Comparison of ENCODE assay signal across 8 cellular contexts in genomic region chr5:103119067-103119764, GRCh38. TPM values are rescaled to one million over a fixed set of nuclear protein-coding genes. Genes with fewer than 3 reads are reported as not detected.
DNase-seq lines count a peak whose midpoint lies in the region; FAIRE-seq and TF ChIP-seq lines count a peak whose summit lies in the region.

No MANE protein-coding gene starts in this region.

- TF ChIP-seq CTCF in suprapubic skin (IDR thresholded peaks at IDR 0.05) = no peak

- WGBS in HUES64 = 4% methylated on average over 15 of the region's 15 CpGs
- under 1% methylated on average over 15 of the region's 15 CpGs for WGBS in suprapubic skin

- peak overlapping the region; percentile 63 to 89 (median 75) for H3K4me2 ChIP-seq in BLaER1 treated with 17β-estradiol and CSF1 and Interleukin-3, amounts not matched to agents 10 nM and 100 nM

- TF ChIP-seq POLR2A in suprapubic skin (IDR thresholded peaks at IDR 0.05) = no peak

- peak overlapping the region; percentile 92 to 99 (median 97) for H3K27ac ChIP-seq in BLaER1 treated with 17β-estradiol and CSF1 and Interleukin-3, amounts not matched to agents 10 nM and 100 nM
- peak overlapping the region; percentile 96 for H3K27ac ChIP-seq in HUES64 (ENCODE audit: low read depth, low read length)
- H3K27ac ChIP-seq in suprapubic skin = peak overlapping the region; percentile 95

- H3K27me3 ChIP-seq in BLaER1 treated with 17β-estradiol and CSF1 and Interleukin-3, amounts not matched to agents 10 nM and 100 nM = no peaks in the 10 kb centered on the region
- H3K27me3 ChIP-seq in HUES64 (ENCODE audit: insufficient read depth, low read length) (no peaks in the 10 kb centered on the region), adipocyte (replicated peaks; ENCODE audit: control insufficient read depth, insufficient read depth, low read length) (no peaks in the 10 kb centered on the region), suprapubic skin (no peaks in the 10 kb centered on the region)

- peak overlapping the region; percentile 68 to 94 (median 86) for H3K4me3 ChIP-seq in BLaER1 treated with 17β-estradiol and CSF1 and Interleukin-3, amounts not matched to agents 10 nM and 100 nM
- H3K4me3 ChIP-seq in HUES64 (ENCODE audit: low read length) (peak overlapping the region; percentile 98), adipocyte (ENCODE audit: low read length) (peak overlapping the region; percentile 95), suprapubic skin (peak overlapping the region; percentile 73)

- DNase-seq in adipocyte (ENCODE audit: low read depth) (peak; percentile 49), suprapubic skin (ENCODE audit: low spot score in 2 of 2) (no peak), urothelium cell line (ENCODE audit: low spot score) (no peak), nucleus accumbens (lab: John Stamatoyannopoulos, UW) (no peak)
- DNase-seq in stimulated activated CD4-positive, alpha-beta T cell treated with anti-CD3 and anti-CD28 coated beads, Interleukin-12 subunit alpha, Interleukin-12 subunit beta, amount 100 ng/mL, for 4 hours = no peak

- H3K36me3 ChIP-seq in BLaER1 treated with 17β-estradiol and CSF1 and Interleukin-3, amounts not matched to agents 10 nM and 100 nM = peaks cover 0 to 23% (median 16%) of the 10 kb centered on the region in 11 experiments; a peak in 13 of 22 replicates
- H3K36me3 ChIP-seq in HUES64 (ENCODE audit: insufficient read depth, low read length) (no peaks in the 10 kb centered on the region), adipocyte (ENCODE audit: control insufficient read depth, insufficient read depth, low read length, severe bottlenecking) (no peaks in the 10 kb centered on the region), suprapubic skin (no peaks in the 10 kb centered on the region)

- TF ChIP-seq EP300 in suprapubic skin (IDR thresholded peaks at IDR 0.05) = no peak

- peaks cover 0 to 30% (median 7%) of the 10 kb centered on the region in 11 experiments; a peak in 6 of 22 replicates for H4K20me1 ChIP-seq in BLaER1 treated with 17β-estradiol and CSF1 and Interleukin-3, amounts not matched to agents 10 nM and 100 nM

- FAIRE-seq in islet of Langerhans (lab: Jason Lieb, UNC) = peak; percentile 97
- no peak for FAIRE-seq in urothelium cell line (lab: Jason Lieb, UNC)

- peaks cover 35 to 66% (median 51%) of the 10 kb centered on the region in 10 experiments for H3K4me1 ChIP-seq in BLaER1 treated with 17β-estradiol and CSF1 and Interleukin-3, amounts not matched to agents 10 nM and 100 nM
- H3K4me1 ChIP-seq in HUES64 (ENCODE audit: insufficient read depth, low read length) (peaks cover 17% of the 10 kb centered on the region; the same call in 1 of the 2 replicates), adipocyte (ENCODE audit: control insufficient read depth, insufficient read depth, low read length) (peaks cover 26% of the 10 kb centered on the region), suprapubic skin (peaks cover 38% of the 10 kb centered on the region)

- H3K9me3 ChIP-seq in BLaER1 treated with 17β-estradiol and CSF1 and Interleukin-3, amounts not matched to agents 10 nM and 100 nM (replicated peaks in 1 of 11) = no peaks in the 10 kb centered on the region
- H3K9me3 ChIP-seq in HUES64 (ENCODE audit: insufficient read depth, low read depth, low read length) (no peaks in the 10 kb centered on the region), adipocyte (ENCODE audit: control insufficient read depth, low read length) (no peaks in the 10 kb centered on the region), suprapubic skin (no peaks in the 10 kb centered on the region)

- peak overlapping the region; percentile 87 to 97 (median 94) for H3K9ac ChIP-seq in BLaER1 treated with 17β-estradiol and CSF1 and Interleukin-3, amounts not matched to agents 10 nM and 100 nM
- peak overlapping the region; percentile 97 for H3K9ac ChIP-seq in HUES64 (ENCODE audit: low read depth, low read length)
- peak overlapping the region; percentile 97 for H3K9ac ChIP-seq in adipocyte (ENCODE audit: low read length)

RNA-seq across cellular contexts. Expression of gene GIN1, which starts 0.7 kb away (rescaled TPM):
- 5.4 TPM for polyA plus RNA-seq in HUES64 (2013, experiment 1 of 2)
- 6.8 TPM for polyA plus RNA-seq in HUES64 (2013, experiment 2 of 2)
- 1 to 10 TPM; 2.2 to 9.9 (median 5.2) TPM for total RNA-seq in suprapubic skin

RNA-seq across cellular contexts. Expression of gene PPIP5K2, which starts 0.9 kb away (rescaled TPM):
- polyA plus RNA-seq in HUES64 (2013, experiment 1 of 2) = 37.8 TPM
- polyA plus RNA-seq in HUES64 (2013, experiment 2 of 2) = 41.1 TPM
- total RNA-seq in suprapubic skin = 10 to 100 TPM; 21.0 to 57.0 (median 27.0) TPM
